Comparison of ENCODE assay signal across 1 cellular context in the genomic region with DNA sequence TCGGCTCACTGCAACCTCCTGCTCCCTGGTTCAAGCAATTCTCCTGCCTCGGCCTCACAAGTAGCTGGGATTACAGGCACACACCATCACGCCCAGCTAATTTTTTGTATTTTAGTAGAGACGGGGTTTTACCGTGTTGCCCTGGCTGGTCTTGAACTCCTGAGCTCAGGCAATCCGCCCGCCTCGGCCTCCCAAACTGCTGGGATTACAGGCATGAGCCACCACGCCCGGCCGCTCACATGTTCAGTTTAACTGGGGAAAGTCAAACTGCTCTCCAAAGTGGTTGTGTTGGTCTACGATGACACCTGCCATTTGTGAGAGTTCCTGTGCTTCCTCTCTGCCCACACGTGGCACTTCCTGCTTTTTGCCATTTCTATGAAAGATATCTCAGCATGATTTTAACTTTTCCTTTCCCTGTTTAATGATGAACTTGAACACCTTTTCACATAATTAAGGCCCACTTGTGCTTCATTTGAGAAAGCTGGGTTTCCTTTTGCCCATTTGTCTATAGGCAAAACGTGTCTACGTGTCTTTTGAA.
TF ChIP-seq lines count a peak whose summit lies in the region.

No MANE protein-coding gene starts in this region.

TF ChIP-seq in K562, 482 proteins besides CTCF, POLR2A, EP300 and RAD21:
- no peak for TF ChIP-seq CAMTA2 (CRISPR knock-in tag; conservative IDR thresholded peaks at IDR 0.05)
- TF ChIP-seq ZNF263 (CRISPR knock-in tag; IDR thresholded peaks at IDR 0.05; ENCODE audit: borderline replicate concordance), result no peak
- TF ChIP-seq, protein P1, sequence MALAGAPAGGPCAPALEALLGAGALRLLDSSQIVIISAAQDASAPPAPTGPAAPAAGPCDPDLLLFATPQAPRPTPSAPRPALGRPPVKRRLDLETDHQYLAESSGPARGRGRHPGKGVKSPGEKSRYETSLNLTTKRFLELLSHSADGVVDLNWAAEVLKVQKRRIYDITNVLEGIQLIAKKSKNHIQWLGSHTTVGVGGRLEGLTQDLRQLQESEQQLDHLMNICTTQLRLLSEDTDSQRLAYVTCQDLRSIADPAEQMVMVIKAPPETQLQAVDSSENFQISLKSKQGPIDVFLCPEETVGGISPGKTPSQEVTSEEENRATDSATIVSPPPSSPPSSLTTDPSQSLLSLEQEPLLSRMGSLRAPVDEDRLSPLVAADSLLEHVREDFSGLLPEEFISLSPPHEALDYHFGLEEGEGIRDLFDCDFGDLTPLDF (CRISPR knock-in tag; IDR thresholded peaks at IDR 0.05), result no peak
- TF ChIP-seq NFE2L1 (tag; IDR thresholded peaks at IDR 0.05; ENCODE audit: borderline replicate concordance, low read depth), result no peak
- peak; percentile 67; the same call in 1 of the 2 replicates for TF ChIP-seq SPI1 (IDR thresholded peaks at IDR 0.05; ENCODE audit: borderline replicate concordance, low read depth, low read length)
- no peak for TF ChIP-seq NCOA6 (IDR thresholded peaks at IDR 0.05)
- no peak for TF ChIP-seq SMAD3 (CRISPR knock-in tag; conservative IDR thresholded peaks at IDR 0.05)
- TF ChIP-seq JUN (IDR thresholded peaks at IDR 0.05; ENCODE audit: borderline replicate concordance, low read depth, low read length), result no peak
- no peak for TF ChIP-seq JUN (CRISPR knock-in tag; IDR thresholded peaks at IDR 0.05; ENCODE audit: borderline replicate concordance)
